25 cellular contexts compared by ENCODE assay signal in genomic region chr7:70434821-70435220, GRCh38.
"Had no signal": no experiment of that assay in that cellular context is flagged by ENCODE, and none has a peak within 500 bp of the region (broad histone marks: within the 10 kb centered on the region; RNA-seq: fewer than 3 reads in every experiment).

No MANE protein-coding gene starts in this region.

- ATAC-seq: effector memory CD8-positive, alpha-beta T cell; esophagus mucosa; gastrocnemius medialis; heart left ventricle; left lung; left ventricle myocardium superior; lower lobe of right lung; mucosa of descending colon had no signal

- H3K4me3 ChIP-seq: colonic mucosa, esophagus squamous epithelium, gastrocnemius medialis, heart left ventricle, hepatocyte, left lung, lower lobe of right lung, mucosa of descending colon had no signal

- H3K4me1 ChIP-seq: colonic mucosa, esophagus squamous epithelium, gastrocnemius medialis, heart left ventricle, left lung, lower lobe of right lung had no signal

- H3K9me3 ChIP-seq: colonic mucosa, esophagus squamous epithelium, gastrocnemius medialis, heart left ventricle, left lung, lower lobe of right lung, mucosa of descending colon had no signal

- H3K27me3 ChIP-seq: colonic mucosa, esophagus squamous epithelium, gastrocnemius medialis, heart left ventricle, hepatocyte, left lung had no signal

- H3K27ac ChIP-seq: colonic mucosa, epithelial cell of prostate, esophagus squamous epithelium, gastrocnemius medialis, heart left ventricle, hepatocyte, left lung, lower lobe of right lung had no signal

- H3K4me2 ChIP-seq: hepatocyte had no signal

- DNase-seq: colonic mucosa; cortex of kidney; effector CD8-positive, alpha-beta T cell; effector memory CD8-positive, alpha-beta T cell; endodermal cell; erythroblast; esophagus squamous epithelium; foreskin fibroblast; foreskin melanocyte; gastrocnemius medialis; heart left ventricle; hypothalamus; immature natural killer cell; islet precursor cell; kidney; kidney glomerular epithelial cell; left colon; left lung; left ventricle myocardium superior; lower lobe of right lung; mesenchymal stem cell; mucosa of descending colon had no signal

- H2AFZ ChIP-seq: hepatocyte had no signal

- H3K36me3 ChIP-seq: colonic mucosa, esophagus squamous epithelium, gastrocnemius medialis, heart left ventricle, left lung, lower lobe of right lung had no signal

- H3K79me2 ChIP-seq: hepatocyte had no signal
